8 cellular contexts compared by ENCODE assay signal in the genomic region with DNA sequence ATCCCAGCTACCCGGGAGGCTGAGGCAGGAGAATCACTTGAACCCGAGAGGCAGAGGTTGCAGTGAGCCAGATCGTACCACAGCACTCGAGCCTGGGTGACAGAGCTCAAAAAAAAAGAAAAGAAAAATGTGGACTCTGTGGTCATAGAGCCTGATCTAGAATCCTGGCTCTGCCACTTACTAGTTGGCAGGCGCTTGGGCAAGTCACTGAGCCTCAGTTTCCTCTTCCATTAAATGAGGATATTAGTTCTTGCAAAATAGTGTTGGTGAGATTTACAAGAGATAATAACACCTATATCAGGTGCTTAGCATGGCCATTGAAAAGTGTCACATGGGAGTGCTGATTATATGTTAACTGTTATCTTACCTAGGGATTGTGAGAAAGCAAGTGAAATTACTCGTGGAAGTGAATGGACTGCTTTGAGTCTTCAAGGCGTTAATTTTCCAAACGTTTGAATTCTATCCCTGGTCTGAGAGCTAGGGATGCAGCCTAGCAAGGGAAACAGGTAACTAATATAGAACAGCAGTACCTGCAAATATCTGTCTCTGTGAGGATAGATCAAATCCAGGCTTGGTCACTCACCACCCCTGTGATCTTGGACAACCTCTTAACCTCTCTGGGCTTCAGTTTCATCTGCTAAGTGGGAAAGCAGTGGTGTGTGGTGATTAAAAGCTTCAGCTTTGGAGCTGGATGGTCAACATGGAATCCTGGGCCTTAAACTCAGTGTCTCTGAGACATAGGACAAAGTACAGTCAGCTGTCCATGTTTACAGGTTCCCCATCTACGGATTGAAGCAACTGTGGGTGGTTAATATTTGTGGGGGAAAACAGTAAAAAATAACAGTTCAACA.
A peak's percentile ranks its signal among the peaks of the same experiment; 100 is the strongest.
DNase-seq lines count a peak whose midpoint lies in the region; ATAC-seq and TF ChIP-seq lines count a peak whose summit lies in the region.

No MANE protein-coding gene starts in this region.

- CTCF ChIA-PET in GM10248 (lab: Yijun Ruan, JAX), result interaction anchor here (1.3 to 7.2 kb wide), 4 partner anchors 13 to 90 kb away, joined by 5 to 44 read pairs (median 8); no protein-coding TSS in a partner anchor

- no peak overlapping the region for H3K27ac ChIP-seq in SK-N-MC

- no peak for DNase-seq in GM12865 (ENCODE audit: low read depth)
- no peak for DNase-seq in SK-N-MC (ENCODE audit: low read depth, low spot score)
- DNase-seq in fibroblast of mammary gland (ENCODE audit: low read depth), result no peak
- DNase-seq in skeletal muscle cell (ENCODE audit: low read depth), result no peak
- DNase-seq in GM10248 (ENCODE audit: extremely low spot score), result no peak
- no peak for DNase-seq in NCI-H526 (lab: John Stamatoyannopoulos, UW)

- H3K9me3 ChIP-seq in SK-N-MC (ENCODE audit: low read depth, low read length), result no peaks in the 10 kb centered on the region

- H3K9ac ChIP-seq in SK-N-MC (ENCODE audit: insufficient read length), result peak overlapping the region; percentile 94

- ATAC-seq in HG02798 (IDR thresholded peaks at IDR 0.05; ENCODE audit: poor library complexity, unreplicated experiment) (no peak), GM21737 (IDR thresholded peaks at IDR 0.05; ENCODE audit: unreplicated experiment) (no peak)

- TF ChIP-seq CTCF in GM12865 (IDR thresholded peaks at IDR 0.05; ENCODE audit: insufficient read depth, low read depth, low read length, missing control alignments) (no peak), fibroblast of mammary gland (conservative IDR thresholded peaks at IDR 0.05; ENCODE audit: control insufficient read depth, insufficient read depth, low read depth, low read length) (no peak), GM10248 (IDR thresholded peaks at IDR 0.05; ENCODE audit: control extremely low read depth, extremely low read depth, low read depth, missing control alignments) (no peak)

- H3K4me3 ChIP-seq in GM12865 (ENCODE audit: low read depth, low read length) (peak overlapping the region; percentile 95), SK-N-MC (peak overlapping the region; percentile 95), fibroblast of mammary gland (ENCODE audit: control insufficient read depth, low read depth, low read length) (peak overlapping the region; percentile 95), skeletal muscle cell (ENCODE audit: low read depth, low read length) (peak overlapping the region; percentile 93)

- H3K36me3 ChIP-seq in SK-N-MC (ENCODE audit: insufficient read depth, low read length), result no peaks in the 10 kb centered on the region

- POLR2A ChIA-PET in GM10248 (lab: Yijun Ruan, JAX), result no interaction called here
